31 cellular contexts compared by ENCODE assay signal in the genomic region with DNA sequence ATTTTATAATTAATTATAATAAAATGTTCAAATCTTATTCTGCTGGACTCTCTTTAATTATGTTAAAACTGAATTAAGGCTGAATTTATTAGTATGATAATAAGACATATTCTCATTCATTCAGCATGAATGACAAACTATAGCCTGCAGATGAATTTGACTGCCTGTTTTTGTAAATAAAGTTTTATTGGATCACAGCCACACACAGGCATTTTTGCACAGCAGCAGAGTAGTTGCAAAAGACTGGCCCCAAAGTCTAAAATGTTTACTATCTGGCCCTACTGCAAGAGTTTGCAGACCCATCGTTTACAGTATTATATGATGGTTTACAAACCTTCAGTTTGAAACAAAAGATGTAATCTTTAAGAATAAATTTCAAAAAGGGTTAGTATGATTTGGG.
"Had no signal": no experiment of that assay in that cellular context is flagged by ENCODE, and none has a peak within 500 bp of the region (broad histone marks: within the 10 kb centered on the region; RNA-seq: fewer than 3 reads in every experiment).

No MANE protein-coding gene starts in this region.

- ATAC-seq: activated CD4-positive, alpha-beta T cell treated with anti-CD3 and anti-CD28 coated beads for 36 hours; activated CD4-positive, CD25-positive, alpha-beta regulatory T cell treated with anti-CD3 and anti-CD28 coated beads, Interleukin-2, amount 50 U/mL, for 24 hours; activated naive CD4-positive, alpha-beta T cell treated with anti-CD3 and anti-CD28 coated beads, Interleukin-2, amount 50 U/mL, for 72 hours; activated T-cell treated with anti-CD3 and anti-CD28 coated beads, Interleukin-2, amount 50 U/mL, for 72 hours; esophagus mucosa; T-helper 17 cell had no signal

- H3K27me3 ChIP-seq: ascending aorta, breast epithelium, cardiac muscle cell, dorsolateral prefrontal cortex had no signal

- DNase-seq: activated B cell treated with CpG ODN at 0.5 μM for 24 hours; activated CD4-positive, alpha-beta memory T cell treated with anti-CD3 and anti-CD28 coated beads, Interleukin-2, amount 10 ng/mL, durations not matched to agents 7 days and 5 days; activated CD4-positive, alpha-beta T cell treated with anti-CD3 and anti-CD28 coated beads for 36 hours; activated CD4-positive, alpha-beta T cell treated with anti-CD3 and anti-CD28 coated beads, Interleukin-2, amount 10 ng/mL, durations not matched to agents 24 days and 14 days; activated CD4-positive, alpha-beta T cell treated with anti-CD3 and anti-CD28 coated beads, Interleukin-2, amount 50 U/mL, for 4 hours; activated CD8-positive, alpha-beta memory T cell treated with anti-CD3 and anti-CD28 coated beads, Interleukin-2, amount 50 U/mL, for 48 hours; activated gamma-delta T cell; activated naive CD4-positive, alpha-beta T cell; activated naive CD4-positive, alpha-beta T cell treated with anti-CD3 and anti-CD28 coated beads, Interleukin-2, amount 10 ng/mL, durations not matched to agents 7 days and 5 days; activated naive CD8-positive, alpha-beta T cell treated with anti-CD3 and anti-CD28 coated beads, Interleukin-2, amount 10 ng/mL, durations not matched to agents 7 days and 5 days; activated T-cell treated with anti-CD3 and anti-CD28 coated beads for 4 hours; activated T-cell treated with anti-CD3 and anti-CD28 coated beads, Interleukin-2, amount 50 U/mL, for 24 hours; activated T-cell treated with anti-CD3 and anti-CD28 coated beads, Interleukin-2, amount 50 U/mL, for 72 hours; central memory CD4-positive, alpha-beta T cell; cerebellar nuclear complex; dorsolateral prefrontal cortex; effector memory CD4-positive, alpha-beta T cell; endodermal cell; foreskin fibroblast; head of caudate nucleus; hippocampal formation; T-helper 17 cell; T1000; WERI-Rb-1 had no signal

- H3K4me1 ChIP-seq: ascending aorta, breast epithelium had no signal

- H3K36me3 ChIP-seq: ascending aorta, breast epithelium, cardiac muscle cell, WERI-Rb-1 had no signal

- H3K9me3 ChIP-seq: ascending aorta, breast epithelium had no signal

- H3K4me3 ChIP-seq: ascending aorta, breast epithelium, cardiac muscle cell, coronary artery, dorsolateral prefrontal cortex had no signal

- H3K27ac ChIP-seq: ascending aorta, breast epithelium, cardiac muscle cell, coronary artery, dorsolateral prefrontal cortex, WERI-Rb-1 had no signal
